19 cellular contexts compared by ENCODE assay signal in genomic region chr2:158174956-158175355, GRCh38.
"Had no signal": no experiment of that assay in that cellular context is flagged by ENCODE, and none has a peak within 500 bp of the region (broad histone marks: within the 10 kb centered on the region; RNA-seq: fewer than 3 reads in every experiment).

No MANE protein-coding gene starts in this region.

- DNase-seq: IMR-90; Kasumi-1; MM.1S; NCI-H1092 treated with DMSO at 0.1 percent for 48 hours; NCI-H1436; NCI-H187; NCI-H2029; NCI-H2081 treated with DMSO at 0.1 percent for 48 hours; NCI-H2227 treated with DMSO at 0.1 percent for 48 hours; NCI-H446; NCI-H510A; NCI-H524 treated with DMSO at 0.1 percent for 48 hours; NCI-H774; NK-92 treated with Interleukin-12 subunit alpha and Interleukin-12 subunit beta, amount 100 ng/mL, for 24 hours; PC-3; SHP77; SK-N-SH had no signal

- H3K9me3 ChIP-seq: SK-N-SH had no signal

- H3K27ac ChIP-seq: KMS-11, RWPE1 had no signal
